ENCODE assay signal across 24 cellular contexts in genomic region chr4:23697001-23697528, GRCh38.
"Had no signal": no experiment of that assay in that cellular context is flagged by ENCODE, and none has a peak within 500 bp of the region (broad histone marks: within the 10 kb centered on the region; RNA-seq: fewer than 3 reads in every experiment).

No MANE protein-coding gene starts in this region.

- H3K36me3 ChIP-seq: brain microvascular endothelial cell, cardiac muscle cell, MG63 had no signal

- DNase-seq: activated CD4-positive, alpha-beta T cell treated with anti-CD3 and anti-CD28 coated beads for 36 hours; activated CD8-positive, alpha-beta memory T cell treated with anti-CD3 and anti-CD28 coated beads, Interleukin-2, amount 50 U/mL, for 4 hours; activated CD8-positive, alpha-beta T cell treated with anti-CD3 and anti-CD28 coated beads for 36 hours; activated gamma-delta T cell treated with Interleukin-2 at 50 U/mL for 16 hours; activated naive CD4-positive, alpha-beta T cell treated with anti-CD3 and anti-CD28 coated beads, Interleukin-2, amount 10 ng/mL, durations not matched to agents 7 days and 5 days; activated naive CD8-positive, alpha-beta T cell treated with anti-CD3 and anti-CD28 coated beads for 36 hours; activated T-cell treated with anti-CD3 and anti-CD28 coated beads, Interleukin-2, amount 50 U/mL, for 72 hours; brain microvascular endothelial cell; MG63; MV-4-11; NCI-H1092 treated with DMSO at 0.1 percent for 48 hours; NCI-H1417 treated with DMSO at 0.1 percent for 48 hours; NCI-H1694; NCI-H2029; NCI-H2107; NCI-H510A treated with DMSO at 0.1 percent for 48 hours; NCI-H748 treated with DMSO at 0.1 percent for 48 hours; SIG-M5; T-cell; T-helper 2 cell; T1000 had no signal

- H3K27me3 ChIP-seq: brain microvascular endothelial cell, cardiac muscle cell, MG63 had no signal

- H3K27ac ChIP-seq: brain microvascular endothelial cell, cardiac muscle cell, SK-N-MC, VCaP had no signal

- ATAC-seq: activated CD4-positive, alpha-beta T cell treated with anti-CD3 and anti-CD28 coated beads for 36 hours; activated CD8-positive, alpha-beta T cell treated with anti-CD3 and anti-CD28 coated beads for 36 hours; activated T-cell treated with anti-CD3 and anti-CD28 coated beads, Interleukin-2, amount 50 U/mL, for 72 hours; T-cell had no signal

- H3K9me3 ChIP-seq: MG63 had no signal

- H3K4me3 ChIP-seq: cardiac muscle cell, MG63, SK-N-MC had no signal
